Comparison of ENCODE assay signal across 8 cellular contexts in genomic region chr15:68817304-68818087, GRCh38. TPM values are rescaled to one million over a fixed set of nuclear protein-coding genes. Genes with fewer than 3 reads are reported as not detected.
A peak's percentile ranks its signal among the peaks of the same experiment; 100 is the strongest.
DNase-seq lines count a peak whose midpoint lies in the region; ATAC-seq and TF ChIP-seq lines count a peak whose summit lies in the region.

No MANE protein-coding gene starts in this region.

- peak in 1 of 3 donors; percentile 41 for TF ChIP-seq POLR2A in spleen (IDR thresholded peaks at IDR 0.05)

- H3K36me3 Mint-ChIP-seq in CD14-positive monocyte (peaks cover 0 to 5% of the 10 kb centered on the region in 2 donors), MCF 10A (ENCODE audit: insufficient read depth, unreplicated experiment) (peaks cover 7% of the 10 kb centered on the region), immature natural killer cell (no peaks in the 10 kb centered on the region)

- CTCF ChIA-PET in MCF 10A (lab: Yijun Ruan, JAX) = interaction anchor here (0.5 to 2.3 kb wide), 3 partner anchors 23 to 645 kb away, joined by 4 to 8 read pairs (median 5); no protein-coding TSS in a partner anchor

- H3K27ac ChIP-seq in VCaP (peak overlapping the region; percentile 100), spleen (peak overlapping the region; percentile 95 to 100 (median 99))

- no peaks in the 10 kb centered on the region for H3K9me3 ChIP-seq in spleen

- POLR2A ChIA-PET in MCF 10A (lab: Yijun Ruan, JAX) = interaction anchor here (0.6 to 5.4 kb wide), 14 partner anchors 11 to 1286 kb away, joined by 3 to 95 read pairs (median 3); partner anchors contain the start of genes FEM1B, RPLP1 and SPESP1

- peaks cover 0 to 2% (median 0%) of the 10 kb centered on the region in 7 donors for H3K9me3 Mint-ChIP-seq in CD14-positive monocyte
- H3K9me3 Mint-ChIP-seq in MCF 10A (ENCODE audit: unreplicated experiment) = no peaks in the 10 kb centered on the region
- H3K9me3 Mint-ChIP-seq in immature natural killer cell = peaks cover 0 to 2% (median 0%) of the 10 kb centered on the region in 6 donors

- no peaks in the 10 kb centered on the region for H3K36me3 ChIP-seq in spleen

- no TSS peak for BruUV-seq in MCF 10A (replicated peaks; lab: Mats Ljungman, UMichigan)

- peak overlapping the region; percentile 96 to 99 for H3K4me3 Mint-ChIP-seq in CD14-positive monocyte
- peak overlapping the region; percentile 96 for H3K4me3 Mint-ChIP-seq in MCF 10A (ENCODE audit: unreplicated experiment)
- peak overlapping the region; percentile 95 to 99 (median 96) for H3K4me3 Mint-ChIP-seq in immature natural killer cell

- ATAC-seq in GM19438 (IDR thresholded peaks at IDR 0.05; ENCODE audit: low read depth, unreplicated experiment) (peak; percentile 28), GM21619 (IDR thresholded peaks at IDR 0.05; ENCODE audit: unreplicated experiment) (no peak)

- peak overlapping the region; percentile 69 to 99 (median 94) for H3K4me3 ChIP-seq in spleen

- peaks cover 15 to 59% (median 53%) of the 10 kb centered on the region in 6 donors for H3K4me1 ChIP-seq in spleen

- peak; percentile 59 for DNase-seq in CD14-positive monocyte (ENCODE audit: low spot score)
- peak; percentile 25 for DNase-seq in NCI-H1092 (lab: John Stamatoyannopoulos, UW)
- peak; percentile 62 for DNase-seq in MCF 10A (ENCODE audit: unreplicated experiment)
- peak; percentile 70 to 73 (median 72) for DNase-seq in immature natural killer cell
- peak; percentile 93 for DNase-seq in spleen

- H3K4me1 Mint-ChIP-seq in CD14-positive monocyte (peaks cover 50% of the 10 kb centered on the region), MCF 10A (ENCODE audit: insufficient read depth, unreplicated experiment) (peaks cover 41% of the 10 kb centered on the region), immature natural killer cell (peaks cover 51 to 60% of the 10 kb centered on the region in 2 donors)

- intact Hi-C loops in CD14-positive monocyte (cut with micrococcal nuclease) (loop anchor here (2.0 to 10.0 kb wide), 3 partner anchors 23 to 1947 kb away; partner anchors contain the start of gene UACA (in 1 of the 2)), MCF 10A (cut with micrococcal nuclease) (loop anchor here (2.0 to 5.0 kb wide), 2 partner anchors 23 to 35 kb away; no protein-coding TSS in a partner anchor), spleen (cut with DNase I; ENCODE audit: low total_unique reads) (no loop called here)

- WGBS in spleen, 5 donors = 0 to 1% (median 0%) methylated on average over 39 to 64 of the region's 64 CpGs

- H3K27ac Mint-ChIP-seq in CD14-positive monocyte (peak overlapping the region; percentile 94 to 99 (median 96)), MCF 10A (ENCODE audit: low read depth, unreplicated experiment) (peak overlapping the region; percentile 87), immature natural killer cell (peak overlapping the region; percentile 95 to 98 (median 98))

- peaks cover 0 to 2% (median 1%) of the 10 kb centered on the region in 3 donors for H3K27me3 Mint-ChIP-seq in CD14-positive monocyte (ENCODE audit: low read depth in 3 of 3)
- no peaks in the 10 kb centered on the region for H3K27me3 Mint-ChIP-seq in MCF 10A (ENCODE audit: insufficient read depth, unreplicated experiment)
- H3K27me3 Mint-ChIP-seq in immature natural killer cell (ENCODE audit: low read depth in 3 of 3) = peaks cover 18 to 30% (median 22%) of the 10 kb centered on the region in 3 donors

- TF ChIP-seq CTCF in CD14-positive monocyte (IDR thresholded peaks at IDR 0.05) (no peak), VCaP (conservative IDR thresholded peaks at IDR 0.05) (no peak), MCF 10A (IDR thresholded peaks at IDR 0.05; ENCODE audit: unreplicated experiment) (no peak), spleen (IDR thresholded peaks at IDR 0.05 in 8 of 11, conservative IDR thresholded peaks at IDR 0.05 in 3 of 11) (no peak)

- H3K27me3 ChIP-seq in spleen (replicated peaks in 1 of 7) = no peaks in the 10 kb centered on the region

RNA-seq across cellular contexts. Expression of gene ANP32A, which starts 3.2 kb away (rescaled TPM):
- polyA plus RNA-seq in CD14-positive monocyte = 10 to 100 TPM; 86.8 to 98.8 TPM
- total RNA-seq in MCF 10A (2022) = 150 and 159 TPM in 2 replicates
- polyA plus RNA-seq in immature natural killer cell = 100 to 1,000 TPM in 1 of 3 donors, 10 to 100 TPM in 2; 76.3 to 147 (median 85.2) TPM
- 100 to 1,000 TPM in 4 of 7 donors, 10 to 100 TPM in 3; 68.4 to 163 (median 129) TPM for total RNA-seq in spleen
- polyA plus RNA-seq in spleen = 100 to 1,000 TPM in 1 of 3 donors, 10 to 100 TPM in 2; 58.6 to 110 (median 91.1) TPM

Comparison
In these comparisons a context has a peak if more than half of its experiments do, and no peak if none do; other contexts are left out.
1. DNase-seq: peak in every context shown above with its lines; median percentile 93 in spleen; 72 in immature natural killer cell; 62 in MCF 10A; 59 in CD14-positive monocyte; 25 in NCI-H1092.